21 cellular contexts compared by ENCODE assay signal in the genomic region with DNA sequence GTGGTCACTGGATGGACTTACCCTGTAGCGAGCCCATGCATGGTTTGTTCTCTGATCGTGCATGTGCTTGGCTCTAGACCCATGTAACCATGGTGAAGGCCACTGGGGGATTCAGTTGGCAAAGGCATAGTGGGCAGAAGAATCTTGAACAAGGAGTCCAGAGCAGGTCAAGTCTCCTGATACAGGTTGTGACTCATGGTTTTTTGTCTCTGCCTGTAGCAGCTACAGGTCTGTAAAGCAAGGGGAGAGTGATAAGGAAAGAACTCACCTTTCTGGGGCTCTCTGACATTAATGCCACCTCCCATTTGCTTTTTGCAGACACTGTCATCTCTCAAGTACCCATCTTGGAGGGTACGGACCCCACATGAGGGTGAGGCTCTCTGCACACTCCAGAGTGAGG.
DNase-seq lines count a peak whose midpoint lies in the region; ATAC-seq and TF ChIP-seq lines count a peak whose summit lies in the region.
"Had no signal": no experiment of that assay in that cellular context is flagged by ENCODE, and none has a peak within 500 bp of the region (broad histone marks: within the 10 kb centered on the region; RNA-seq: fewer than 3 reads in every experiment).

No MANE protein-coding gene starts in this region.

- POLR2A ChIA-PET in PC-3 (lab: Charles Lee; ENCODE audit: unreplicated experiment), result no interaction called here

- H3K27ac ChIP-seq in PC-3 (ENCODE audit: low read length), result peak overlapping the region; percentile 88
- no peak overlapping the region for H3K27ac ChIP-seq in endodermal cell (ENCODE audit: low read depth, low read length)
- no peak overlapping the region for H3K27ac ChIP-seq in effector memory CD4-positive, alpha-beta T cell (ENCODE audit: insufficient read depth, low read length, poor library complexity, severe bottlenecking)
- H3K27ac ChIP-seq in upper lobe of right lung, result no peak overlapping the region
- H3K27ac ChIP-seq: thoracic aorta had no signal

- H3K36me3 Mint-ChIP-seq in endodermal cell (ENCODE audit: low read depth) (peaks cover 29% of the 10 kb centered on the region), type B pancreatic cell (peaks cover 12% of the 10 kb centered on the region)
- H3K36me3 Mint-ChIP-seq: activated naive CD8-positive, alpha-beta T cell treated with anti-CD3 and anti-CD28 coated beads for 36 hours; CD4-positive, alpha-beta memory T cell had no signal

- H3F3A ChIP-seq in PC-3 (ENCODE audit: low read length, unreplicated experiment), result peaks cover 39% of the 10 kb centered on the region

- BruUV-seq in PC-3 (replicated peaks; lab: Mats Ljungman, UMichigan), result no TSS peak

- H3K9me3 ChIP-seq in PC-3 (ENCODE audit: low read length) (no peaks in the 10 kb centered on the region), endodermal cell (ENCODE audit: control insufficient read depth, low read length) (no peaks in the 10 kb centered on the region), upper lobe of right lung (no peaks in the 10 kb centered on the region)
- H3K9me3 ChIP-seq in effector memory CD4-positive, alpha-beta T cell (ENCODE audit: control insufficient read depth, low read length), result no peaks in the 10 kb centered on the region
- H3K9me3 ChIP-seq: thoracic aorta had no signal

- DNase-seq in PC-3, result peak; percentile 42
- no peak for DNase-seq in endodermal cell
- peak; percentile 42 for DNase-seq in kidney tubule cell (ENCODE audit: low spot score)
- no peak for DNase-seq in type B pancreatic cell (ENCODE audit: extremely low spot score, unreplicated experiment)
- no peak for DNase-seq in effector memory CD4-positive, alpha-beta T cell
- DNase-seq in upper lobe of right lung, result no peak
- DNase-seq: activated CD4-positive, alpha-beta T cell treated with anti-CD3 and anti-CD28 coated beads, Interleukin-2, amount 50 U/mL, for 48 hours; activated CD8-positive, alpha-beta memory T cell treated with anti-CD3 and anti-CD28 coated beads, Interleukin-2, amount 50 U/mL, for 48 hours; activated naive CD8-positive, alpha-beta T cell treated with anti-CD3 and anti-CD28 coated beads for 36 hours; CD4-positive, alpha-beta memory T cell; effector memory CD8-positive, alpha-beta T cell; GF-D8; NCI-H2081 treated with DMSO at 0.1 percent for 48 hours; stimulated activated CD4-positive, alpha-beta T cell treated with anti-CD3 and anti-CD28 coated beads, Interleukin-4, amount 100 ng/mL, for 1 hour; stimulated activated naive CD4-positive, alpha-beta T cell had no signal

- TF ChIP-seq CTCF in PC-3 (conservative IDR thresholded peaks at IDR 0.05; ENCODE audit: low read depth, low read length) (no peak), endodermal cell (conservative IDR thresholded peaks at IDR 0.05) (no peak), type B pancreatic cell (conservative IDR thresholded peaks at IDR 0.05) (no peak), upper lobe of right lung (IDR thresholded peaks at IDR 0.05) (no peak)

- H3K27me3 ChIP-seq in PC-3 (ENCODE audit: low read length), result no peaks in the 10 kb centered on the region
- H3K27me3 ChIP-seq in endodermal cell (ENCODE audit: control insufficient read depth, insufficient read depth, low read length, poor library complexity, severe bottlenecking), result peaks cover 11% of the 10 kb centered on the region
- H3K27me3 ChIP-seq in effector memory CD4-positive, alpha-beta T cell (replicated peaks; ENCODE audit: control insufficient read depth, insufficient read depth, low read length, poor library complexity, severe bottlenecking), result peaks cover 5% of the 10 kb centered on the region
- H3K27me3 ChIP-seq in upper lobe of right lung, result no peaks in the 10 kb centered on the region

- peaks cover 48% of the 10 kb centered on the region for H3K79me2 ChIP-seq in PC-3 (ENCODE audit: low read length)

- H3K4me1 Mint-ChIP-seq in endodermal cell (peaks cover 89% of the 10 kb centered on the region), type B pancreatic cell (ENCODE audit: unreplicated experiment) (peaks cover 41% of the 10 kb centered on the region)

- H3K4me1 ChIP-seq in PC-3 (ENCODE audit: insufficient read depth, low read length) (peaks cover 56% of the 10 kb centered on the region), endodermal cell (ENCODE audit: control insufficient read depth, insufficient read depth, low read length) (peaks cover 28% of the 10 kb centered on the region), upper lobe of right lung (no peaks in the 10 kb centered on the region)
- no peaks in the 10 kb centered on the region for H3K4me1 ChIP-seq in effector memory CD4-positive, alpha-beta T cell (ENCODE audit: control insufficient read depth, insufficient read depth, low read length, poor library complexity, severe bottlenecking)

- CTCF ChIA-PET in PC-3 (lab: Charles Lee), result no interaction called here

- peaks cover 2% of the 10 kb centered on the region for H3K27me3 Mint-ChIP-seq in endodermal cell (ENCODE audit: insufficient read depth)
- H3K27me3 Mint-ChIP-seq in type B pancreatic cell, result peaks cover 3% of the 10 kb centered on the region

- peak overlapping the region; percentile 65 for H3K9ac ChIP-seq in PC-3 (ENCODE audit: low read length)
- H3K9ac ChIP-seq in endodermal cell (ENCODE audit: extremely low read depth, low read length, poor library complexity, severe bottlenecking), result no peak overlapping the region

- H3K36me3 ChIP-seq in PC-3 (ENCODE audit: low read depth, low read length) (peaks cover 31% of the 10 kb centered on the region), endodermal cell (ENCODE audit: control insufficient read depth, insufficient read depth, low read length) (no peaks in the 10 kb centered on the region), upper lobe of right lung (no peaks in the 10 kb centered on the region)
- H3K36me3 ChIP-seq in effector memory CD4-positive, alpha-beta T cell (ENCODE audit: control insufficient read depth, insufficient read depth, low read length), result no peaks in the 10 kb centered on the region
- H3K36me3 ChIP-seq: thoracic aorta had no signal

- H3K9me2 ChIP-seq in PC-3 (replicated peaks; ENCODE audit: low read length), result no peaks in the 10 kb centered on the region

- H3K27ac Mint-ChIP-seq in endodermal cell (peak overlapping the region; percentile 69), type B pancreatic cell (peak overlapping the region; percentile 95)
- H3K27ac Mint-ChIP-seq: activated naive CD8-positive, alpha-beta T cell treated with anti-CD3 and anti-CD28 coated beads for 36 hours; CD4-positive, alpha-beta memory T cell; effector memory CD8-positive, alpha-beta T cell; T-helper 2 cell treated with Interferon-gamma antibody and Interleukin-4, amounts not matched to agents 5 μg/mL and 100 μg/mL, for 36 hours had no signal

- H3K4me3 ChIP-seq in PC-3 (ENCODE audit: low read length), result peak overlapping the region; percentile 88
- H3K4me3 ChIP-seq in endodermal cell (ENCODE audit: low read length), result peak overlapping the region; percentile 72
- H3K4me3 ChIP-seq in effector memory CD4-positive, alpha-beta T cell (ENCODE audit: insufficient read depth, low read depth, low read length, poor library complexity, severe bottlenecking), result no peak overlapping the region
- H3K4me3 ChIP-seq in upper lobe of right lung, result no peak overlapping the region
- H3K4me3 ChIP-seq: lung, thoracic aorta had no signal

- WGBS in endodermal cell (ENCODE audit: insufficient coverage in 1 of 2, insufficient read length in 1 of 2), 2 experiments, result 90 to 91% methylated on average over 2 to 3 of the region's 3 CpGs

- no peak overlapping the region for H2AFZ ChIP-seq in PC-3 (ENCODE audit: low read length)

- intact Hi-C loops in PC-3 (cut with micrococcal nuclease), result loop anchor here (10.0 kb wide), 1 partner anchor 355 kb away; no protein-coding TSS in a partner anchor
- intact Hi-C loops in upper lobe of right lung (cut with DNase I), result no loop called here

- no peaks in the 10 kb centered on the region for H4K20me1 ChIP-seq in PC-3 (ENCODE audit: low read length)

- H3K9me3 Mint-ChIP-seq in endodermal cell, result no peaks in the 10 kb centered on the region
- H3K9me3 Mint-ChIP-seq in type B pancreatic cell, result no peaks in the 10 kb centered on the region
- H3K9me3 Mint-ChIP-seq: activated naive CD8-positive, alpha-beta T cell treated with anti-CD3 and anti-CD28 coated beads for 36 hours; CD4-positive, alpha-beta memory T cell; effector memory CD8-positive, alpha-beta T cell; T-helper 2 cell treated with Interferon-gamma antibody and Interleukin-4, amounts not matched to agents 5 μg/mL and 100 μg/mL, for 36 hours had no signal

- ATAC-seq in PC-3 (no peak), HG02759 (IDR thresholded peaks at IDR 0.05; ENCODE audit: unreplicated experiment) (no peak), HG03196 (IDR thresholded peaks at IDR 0.05; ENCODE audit: unreplicated experiment) (no peak), upper lobe of right lung (no peak)
- ATAC-seq: effector memory CD8-positive, alpha-beta T cell; SK-N-SH treated with all-trans-retinoic acid at 6 μM for 48 hours had no signal

- H3K4me3 Mint-ChIP-seq in endodermal cell (peak overlapping the region; percentile 80), type B pancreatic cell (peak overlapping the region; percentile 90)
- H3K4me3 Mint-ChIP-seq: activated naive CD8-positive, alpha-beta T cell treated with anti-CD3 and anti-CD28 coated beads for 36 hours; CD4-positive, alpha-beta memory T cell; effector memory CD8-positive, alpha-beta T cell; T-helper 2 cell treated with Interferon-gamma antibody and Interleukin-4, amounts not matched to agents 5 μg/mL and 100 μg/mL, for 36 hours had no signal

- H3K4me2 ChIP-seq in PC-3 (ENCODE audit: low read length), result peak overlapping the region; percentile 83

Comparison
In these comparisons a context has a peak if more than half of its experiments do, and no peak if none do; other contexts are left out.
1. DNase-seq: peak in PC-3 (single experiment) and kidney tubule cell (single experiment); none in endodermal cell (single experiment), type B pancreatic cell (single experiment), effector memory CD4-positive, alpha-beta T cell (0 of 3) and upper lobe of right lung (single experiment).
2. H3K4me3 ChIP-seq: peak in PC-3 (single experiment) and endodermal cell (single experiment); none in effector memory CD4-positive, alpha-beta T cell (single experiment) and upper lobe of right lung (single experiment).